ENCODE assay signal across 8 cellular contexts in the genomic region with DNA sequence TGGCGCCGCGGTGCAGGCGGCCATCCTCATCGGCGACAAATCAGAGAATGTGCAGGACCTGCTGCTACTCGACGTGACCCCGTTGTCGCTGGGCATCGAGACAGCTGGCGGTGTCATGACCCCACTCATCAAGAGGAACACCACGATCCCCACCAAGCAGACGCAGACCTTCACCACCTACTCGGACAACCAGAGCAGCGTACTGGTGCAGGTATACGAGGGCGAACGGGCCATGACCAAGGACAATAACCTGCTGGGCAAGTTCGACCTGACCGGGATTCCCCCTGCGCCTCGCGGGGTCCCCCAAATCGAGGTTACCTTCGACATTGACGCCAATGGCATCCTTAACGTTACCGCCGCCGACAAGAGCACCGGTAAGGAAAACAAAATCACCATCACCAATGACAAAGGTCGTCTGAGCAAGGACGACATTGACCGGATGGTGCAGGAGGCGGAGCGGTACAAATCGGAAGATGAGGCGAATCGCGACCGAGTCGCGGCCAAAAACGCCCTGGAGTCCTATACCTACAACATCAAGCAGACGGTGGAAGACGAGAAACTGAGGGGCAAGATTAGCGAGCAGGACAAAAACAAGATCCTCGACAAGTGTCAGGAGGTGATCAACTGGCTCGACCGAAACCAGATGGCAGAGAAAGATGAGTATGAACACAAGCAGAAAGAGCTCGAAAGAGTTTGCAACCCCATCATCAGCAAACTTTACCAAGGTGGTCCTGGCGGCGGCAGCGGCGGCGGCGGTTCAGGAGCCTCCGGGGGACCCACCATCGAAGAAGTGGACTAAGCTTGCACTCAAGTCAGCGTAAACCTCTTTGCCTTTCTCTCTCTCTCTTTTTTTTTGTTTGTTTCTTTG. TPM values are rescaled to one million over a fixed set of nuclear protein-coding genes. Genes with fewer than 3 reads are reported as not detected.
DNase-seq lines count a peak whose midpoint lies in the region; ATAC-seq, FAIRE-seq and TF ChIP-seq lines count a peak whose summit lies in the region.
"Had no signal": no experiment of that assay in that cellular context is flagged by ENCODE, and none has a peak within 500 bp of the region (broad histone marks: within the 10 kb centered on the region; RNA-seq: fewer than 3 reads in every experiment).

No MANE protein-coding gene starts in this region.

- peak; percentile 37 for DNase-seq in activated naive CD8-positive, alpha-beta T cell treated with anti-CD3 and anti-CD28 coated beads, Interleukin-2, amount 10 ng/mL, durations not matched to agents 7 days and 5 days
- peak; percentile 79 for DNase-seq in kidney
- no peak for DNase-seq in stomach
- no peak for DNase-seq in H4 (ENCODE audit: low spot score)

- peak overlapping the region; percentile 76 for H3K4me3 ChIP-seq in HUES64 (ENCODE audit: low read length)
- H3K4me3 ChIP-seq in kidney (ENCODE audit: low read length in 2 of 2), result peak overlapping the region; percentile 74 to 76
- H3K4me3 ChIP-seq in stomach, result peak overlapping the region; percentile 57 to 70 (median 67)

- POLR2A ChIA-PET in activated naive CD8-positive, alpha-beta T cell treated with anti-CD3 and anti-CD28 coated beads, Interleukin-2, amount 10 ng/mL, durations not matched to agents 7 days and 5 days (lab: Charles Lee), result interaction anchor here (2.9 kb wide), 1 partner anchor 39 kb away, joined by 19 read pairs; a partner anchor contains a TSS

- 75% methylated on average over 61 of the region's 61 CpGs for WGBS in HUES64
- 9 to 12% (median 12%) methylated on average over 53 to 61 of the region's 61 CpGs for WGBS in stomach, 5 donors

- peaks cover 2% of the 10 kb centered on the region for H3K36me3 Mint-ChIP-seq in activated naive CD8-positive, alpha-beta T cell treated with anti-CD3 and anti-CD28 coated beads, Interleukin-2, amount 10 ng/mL, durations not matched to agents 7 days and 5 days

- peak overlapping the region; percentile 99 for H3K4me3 Mint-ChIP-seq in activated naive CD8-positive, alpha-beta T cell treated with anti-CD3 and anti-CD28 coated beads, Interleukin-2, amount 10 ng/mL, durations not matched to agents 7 days and 5 days
- H3K4me3 Mint-ChIP-seq: neural crest cell had no signal

- peaks cover 35% of the 10 kb centered on the region for H3K27me3 ChIP-seq in HUES64 (ENCODE audit: insufficient read depth, low read length)
- peaks cover 0 to 19% (median 13%) of the 10 kb centered on the region in 3 donors for H3K27me3 ChIP-seq in stomach

- peaks cover 1% of the 10 kb centered on the region for H3K9me3 Mint-ChIP-seq in activated naive CD8-positive, alpha-beta T cell treated with anti-CD3 and anti-CD28 coated beads, Interleukin-2, amount 10 ng/mL, durations not matched to agents 7 days and 5 days

- peaks cover 24% of the 10 kb centered on the region for H3K4me1 ChIP-seq in HUES64 (ENCODE audit: insufficient read depth, low read length)
- H3K4me1 ChIP-seq in kidney (ENCODE audit: control insufficient read depth in 1 of 2, insufficient read depth in 1 of 2, low read depth in 1 of 2, low read length in 2 of 2), result peaks cover 0 to 6% of the 10 kb centered on the region in 2 donors
- peaks cover 3 to 55% (median 36%) of the 10 kb centered on the region in 4 donors for H3K4me1 ChIP-seq in stomach

- TF ChIP-seq CTCF in kidney (IDR thresholded peaks at IDR 0.05; ENCODE audit: borderline replicate concordance, extremely low read depth, insufficient read depth) (no peak), stomach (IDR thresholded peaks at IDR 0.05) (no peak)

- peaks cover 23% of the 10 kb centered on the region for H3K4me1 Mint-ChIP-seq in activated naive CD8-positive, alpha-beta T cell treated with anti-CD3 and anti-CD28 coated beads, Interleukin-2, amount 10 ng/mL, durations not matched to agents 7 days and 5 days

- no peak for FAIRE-seq in kidney (lab: Jason Lieb, UNC)

- H3K27ac ChIP-seq in HUES64 (ENCODE audit: low read depth, low read length), result no peak overlapping the region
- H3K27ac ChIP-seq in kidney (ENCODE audit: low read depth in 2 of 2, low read length in 2 of 2), result peak overlapping the region; percentile 20 to 61
- H3K27ac ChIP-seq in stomach, result peak overlapping the region in 2 of 5 donors; percentile 25 to 39

- TF ChIP-seq EP300 in stomach (IDR thresholded peaks at IDR 0.05), result no peak

- intact Hi-C loops in kidney (cut with DNase I), result no loop called here
- intact Hi-C loops in stomach (cut with DNase I; ENCODE audit: low total_unique reads), result no loop called here

- H3K27ac Mint-ChIP-seq in activated naive CD8-positive, alpha-beta T cell treated with anti-CD3 and anti-CD28 coated beads, Interleukin-2, amount 10 ng/mL, durations not matched to agents 7 days and 5 days, result no peak overlapping the region

- ATAC-seq in activated naive CD8-positive, alpha-beta T cell treated with anti-CD3 and anti-CD28 coated beads, Interleukin-2, amount 10 ng/mL, durations not matched to agents 7 days and 5 days (ENCODE audit: low read depth), result no peak
- ATAC-seq in HG03039 (IDR thresholded peaks at IDR 0.05; ENCODE audit: unreplicated experiment) (no peak), GM21723 (IDR thresholded peaks at IDR 0.05; ENCODE audit: unreplicated experiment) (no peak)

- H3K9me3 ChIP-seq in HUES64 (ENCODE audit: insufficient read depth, low read depth, low read length) (no peaks in the 10 kb centered on the region), kidney (ENCODE audit: control insufficient read depth in 1 of 2, low read length in 2 of 2) (peaks cover 0 to 5% of the 10 kb centered on the region in 2 donors), stomach (peaks cover 0 to 9% (median 4%) of the 10 kb centered on the region in 4 donors)

- no peak for TF ChIP-seq POLR2A in stomach (IDR thresholded peaks at IDR 0.05)

- H3K36me3 ChIP-seq in HUES64 (ENCODE audit: insufficient read depth, low read length), result no peaks in the 10 kb centered on the region
- no peaks in the 10 kb centered on the region for H3K36me3 ChIP-seq in kidney (ENCODE audit: control insufficient read depth in 1 of 2, insufficient read depth in 2 of 2, low read length in 2 of 2)
- no peaks in the 10 kb centered on the region for H3K36me3 ChIP-seq in stomach

- H3K9ac ChIP-seq in HUES64 (ENCODE audit: low read depth, low read length) (peak overlapping the region; percentile 41), kidney (ENCODE audit: low read length in 2 of 2) (peak overlapping the region in 1 of 2 donors; percentile 60)

- H3K27me3 Mint-ChIP-seq in activated naive CD8-positive, alpha-beta T cell treated with anti-CD3 and anti-CD28 coated beads, Interleukin-2, amount 10 ng/mL, durations not matched to agents 7 days and 5 days, result peaks cover 60% of the 10 kb centered on the region

RNA-seq across cellular contexts. Expression of a gene that starts 1.7 kb away (rescaled TPM):
- polyA plus RNA-seq in HUES64 (2013, experiment 1 of 2), result 10.8 TPM
- 16.3 TPM for polyA plus RNA-seq in HUES64 (2013, experiment 2 of 2)
- 1 to 10 TPM; 3.3 to 4.0 TPM for total RNA-seq in activated naive CD8-positive, alpha-beta T cell treated with anti-CD3 and anti-CD28 coated beads, Interleukin-2, amount 10 ng/mL, durations not matched to agents 7 days and 5 days
- total RNA-seq in kidney (41.9 TPM), stomach (10 to 100 TPM in 4 of 5 donors, under 1 TPM in 1; under 0.01 to 29.3 (median 16.9) TPM)
- polyA plus RNA-seq in kidney (ENCODE audit: insufficient read depth, low read depth, low replicate concordance) (56.2 TPM), stomach (10 to 100 TPM in 1 of 3 donors, 1 to 10 TPM in 2; 3.5 to 27.5 (median 5.6) TPM)
- 3.7 and 3.8 TPM in 2 replicates for total RNA-seq in H4 (2014; rRNA removed; shearing (Covaris generic))

RNA-seq across cellular contexts. Expression of a gene that starts 7.6 kb away (rescaled TPM):
- polyA plus RNA-seq in HUES64 (2013, experiment 1 of 2), result 0.40 TPM
- 0.32 TPM for polyA plus RNA-seq in HUES64 (2013, experiment 2 of 2)
- total RNA-seq in activated naive CD8-positive, alpha-beta T cell treated with anti-CD3 and anti-CD28 coated beads, Interleukin-2, amount 10 ng/mL, durations not matched to agents 7 days and 5 days, result under 1 TPM; 0.28 to 0.69 TPM
- 2.7 TPM for total RNA-seq in kidney
- 2.8 TPM for polyA plus RNA-seq in kidney (ENCODE audit: insufficient read depth, low read depth, low replicate concordance)
- 1 to 10 TPM in 2 of 5 donors, not detected in 3; 4.1 to 6.2 TPM for total RNA-seq in stomach
- polyA plus RNA-seq in stomach, result 10 to 100 TPM in 1 of 3 donors, 1 to 10 TPM in 2; 3.2 to 13.1 (median 6.8) TPM
- 0.64 TPM in 1 of 2 replicates, not detected in the other for total RNA-seq in H4 (2014; rRNA removed; shearing (Covaris generic))

RNA-seq across cellular contexts. Expression of a gene that starts 37.6 kb away (rescaled TPM):
- polyA plus RNA-seq in HUES64 (2013, experiment 1 of 2), result 19.7 TPM
- 21.1 TPM for polyA plus RNA-seq in HUES64 (2013, experiment 2 of 2)
- 10 to 100 TPM; 84.1 to 86.7 TPM for total RNA-seq in activated naive CD8-positive, alpha-beta T cell treated with anti-CD3 and anti-CD28 coated beads, Interleukin-2, amount 10 ng/mL, durations not matched to agents 7 days and 5 days
- total RNA-seq in kidney (46.8 TPM), stomach (100 to 1,000 TPM in 1 of 5 donors, 10 to 100 TPM in 4; 32.6 to 137 (median 44.9) TPM)
- polyA plus RNA-seq in kidney (ENCODE audit: insufficient read depth, low read depth, low replicate concordance) (13.3 TPM), stomach (10 to 100 TPM in 2 of 3 donors, 1 to 10 TPM in 1; 9.8 to 14.5 (median 11.5) TPM)
- 32.6 and 34.7 TPM in 2 replicates for total RNA-seq in H4 (2014; rRNA removed; shearing (Covaris generic))

RNA-seq across cellular contexts. Expression of a gene that starts 38.6 kb away (rescaled TPM):
- 4.1 TPM for polyA plus RNA-seq in HUES64 (2013, experiment 1 of 2)
- polyA plus RNA-seq in HUES64 (2013, experiment 2 of 2), result 6.1 TPM
- 10 to 100 TPM; 51.2 to 55.3 TPM for total RNA-seq in activated naive CD8-positive, alpha-beta T cell treated with anti-CD3 and anti-CD28 coated beads, Interleukin-2, amount 10 ng/mL, durations not matched to agents 7 days and 5 days
- total RNA-seq in kidney, result 17.8 TPM
- polyA plus RNA-seq in kidney (ENCODE audit: insufficient read depth, low read depth, low replicate concordance), result 4.3 TPM
- total RNA-seq in stomach, result 10 to 100 TPM in 1 of 5 donors, 1 to 10 TPM in 4; 2.3 to 10.1 (median 5.4) TPM
- polyA plus RNA-seq in stomach, result 1 to 10 TPM; 2.4 to 2.9 (median 2.6) TPM
- total RNA-seq in H4 (2014; rRNA removed; shearing (Covaris generic)), result 2.3 and 2.6 TPM in 2 replicates

Comparison
In these comparisons a context has a peak if more than half of its experiments do, and no peak if none do; other contexts are left out.
1. DNase-seq: peak in activated naive CD8-positive, alpha-beta T cell treated with anti-CD3 and anti-CD28 coated beads, Interleukin-2, amount 10 ng/mL, durations not matched to agents 7 days and 5 days (single experiment) and kidney (single experiment); none in stomach (single experiment) and H4 (single experiment).
2. Peak in every context shown above with its lines, with median percentiles within 50 percentile points of each other: H3K4me3 ChIP-seq.